ENCODE assay signal across 1 cellular context in genomic region chr9:126860757-126861466, GRCh38.
TF ChIP-seq lines count a peak whose summit lies in the region.

No MANE protein-coding gene starts in this region.

TF ChIP-seq in K562, 482 proteins besides CTCF, POLR2A, EP300 and RAD21 (continued from another document):
- TF ChIP-seq MNT (conservative IDR thresholded peaks at IDR 0.05), result 0 out of 4 replicates have a peak, but pooled peaks of 1 of the 2 experiments have one; percentile 17
- 0 out of 4 replicates have a peak, but pooled peaks of 1 of the 2 experiments have one; percentile 16 for TF ChIP-seq HDAC1 (IDR thresholded peaks at IDR 0.05)
- 0 out of 2 replicates have a peak, but pooled peaks have one; percentile 11 for TF ChIP-seq TFAP4 (CRISPR knock-in tag; IDR thresholded peaks at IDR 0.05; ENCODE audit: borderline replicate concordance)
- TF ChIP-seq TEAD4 (IDR thresholded peaks at IDR 0.05; ENCODE audit: low read length), result no peak
- TF ChIP-seq TEAD4 (CRISPR knock-in tag; IDR thresholded peaks at IDR 0.05; ENCODE audit: borderline replicate concordance), result no peak
